ENCODE assay signal across 8 cellular contexts in the genomic region with DNA sequence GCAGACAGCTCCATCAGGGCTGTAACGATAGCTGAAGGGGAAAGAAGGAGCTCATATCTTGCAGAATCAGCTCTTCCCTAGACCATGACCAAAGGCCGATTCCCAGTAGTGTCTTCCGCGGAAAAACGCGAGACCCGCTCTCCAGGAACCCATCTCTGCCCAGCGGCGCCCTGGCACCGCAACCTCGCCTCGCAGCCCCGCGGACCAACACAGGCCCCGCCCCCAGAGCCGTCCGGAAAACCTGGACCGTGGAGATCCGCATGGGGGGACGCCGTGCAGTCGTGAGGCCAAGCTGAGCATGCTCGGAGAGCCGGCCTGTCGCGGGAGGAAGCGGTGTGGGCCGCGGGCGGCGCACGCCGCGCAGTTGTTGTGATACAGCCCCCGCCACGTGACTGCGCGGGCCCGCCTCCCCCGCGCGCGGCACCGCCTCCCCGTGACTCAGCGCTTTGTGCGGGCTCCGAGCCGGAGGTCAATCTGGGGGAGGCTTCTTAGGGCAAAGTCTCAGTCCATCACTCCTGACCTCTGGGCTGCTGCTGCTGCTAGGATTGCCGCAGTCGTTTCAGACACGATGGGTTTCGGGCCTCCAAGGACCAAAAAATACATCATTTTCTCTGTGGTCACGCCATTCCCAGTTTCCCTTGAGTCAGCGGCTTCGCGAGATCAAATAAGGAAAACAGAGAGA. TPM values are rescaled to one million over a fixed set of nuclear protein-coding genes. Genes with fewer than 3 reads are reported as not detected.
DNase-seq lines count a peak whose midpoint lies in the region; ATAC-seq and TF ChIP-seq lines count a peak whose summit lies in the region.

No MANE protein-coding gene starts in this region.

- peak overlapping the region; percentile 98 for H3K4me2 ChIP-seq in osteoblast (ENCODE audit: insufficient read depth, low read length)

- H3K36me3 ChIP-seq in SK-N-MC (ENCODE audit: insufficient read depth, low read length) (no peaks in the 10 kb centered on the region), osteoblast (ENCODE audit: insufficient read depth, low read length) (no peaks in the 10 kb centered on the region), thoracic aorta (no peaks in the 10 kb centered on the region)

- H3K4me3 Mint-ChIP-seq in glutamatergic neuron (ENCODE audit: unreplicated experiment) = peak overlapping the region; percentile 93

- peak overlapping the region; percentile 81 for H3K4me3 ChIP-seq in GM08714 (ENCODE audit: low read length)
- H3K4me3 ChIP-seq in SK-N-MC = peak overlapping the region; percentile 93
- peak overlapping the region; percentile 87 for H3K4me3 ChIP-seq in osteoblast (ENCODE audit: insufficient read depth, low read length)
- peak overlapping the region; percentile 74 for H3K4me3 ChIP-seq in thoracic aorta

- H3K36me3 Mint-ChIP-seq in activated naive CD4-positive, alpha-beta T cell treated with anti-CD3 and anti-CD28 coated beads, Interleukin-2, amount 50 U/mL, for 72 hours = peaks cover 8 to 9% of the 10 kb centered on the region in 2 donors
- peaks cover 9% of the 10 kb centered on the region for H3K36me3 Mint-ChIP-seq in glutamatergic neuron (ENCODE audit: unreplicated experiment)

- H3K27me3 ChIP-seq in osteoblast (ENCODE audit: insufficient read depth, low read length) (no peaks in the 10 kb centered on the region), thoracic aorta (replicated peaks; ENCODE audit: insufficient read depth) (no peaks in the 10 kb centered on the region)

- H2AFZ ChIP-seq in osteoblast (ENCODE audit: low read length) = peak overlapping the region; percentile 99

- H3K4me1 ChIP-seq in osteoblast (ENCODE audit: insufficient read depth, low read length) (peaks cover 34% of the 10 kb centered on the region), thoracic aorta (ENCODE audit: control insufficient read depth in 1 of 2, low read depth in 2 of 2) (peaks cover 15 to 26% of the 10 kb centered on the region in 2 donors)

- peaks cover 9% of the 10 kb centered on the region for H4K20me1 ChIP-seq in osteoblast (ENCODE audit: insufficient read depth, low read length)

- peaks cover 14% of the 10 kb centered on the region for H3K79me2 ChIP-seq in osteoblast (ENCODE audit: insufficient read depth, low read length)

- ATAC-seq in HG02571 (IDR thresholded peaks at IDR 0.05; ENCODE audit: unreplicated experiment) (peak; percentile 76), thoracic aorta (ENCODE audit: insufficient number of reproducible peaks, low FRiP score, low read depth) (peak; percentile 91)
- peak; percentile 83 to 85 for ATAC-seq in activated naive CD4-positive, alpha-beta T cell treated with anti-CD3 and anti-CD28 coated beads, Interleukin-2, amount 50 U/mL, for 72 hours

- peak overlapping the region in 1 of 2 donors; percentile 40 for H3K27ac Mint-ChIP-seq in activated naive CD4-positive, alpha-beta T cell treated with anti-CD3 and anti-CD28 coated beads, Interleukin-2, amount 50 U/mL, for 72 hours
- H3K27ac Mint-ChIP-seq in glutamatergic neuron (ENCODE audit: unreplicated experiment) = peak overlapping the region; percentile 80

- H3K27ac ChIP-seq in SK-N-MC = peak overlapping the region; percentile 92
- H3K27ac ChIP-seq in osteoblast (ENCODE audit: low read depth, low read length) = peak overlapping the region; percentile 91
- peak overlapping the region; percentile 79 to 80 for H3K27ac ChIP-seq in thoracic aorta

- TF ChIP-seq CTCF in glutamatergic neuron (IDR thresholded peaks at IDR 0.05; ENCODE audit: partially characterized antibody, unreplicated experiment) = no peak
- no peak for TF ChIP-seq CTCF in osteoblast (IDR thresholded peaks at IDR 0.05; ENCODE audit: extremely low read depth, low read depth, low read length)
- peak; percentile 9 for TF ChIP-seq CTCF in thoracic aorta (IDR thresholded peaks at IDR 0.05)

- no peaks in the 10 kb centered on the region for H3K9me3 Mint-ChIP-seq in activated naive CD4-positive, alpha-beta T cell treated with anti-CD3 and anti-CD28 coated beads, Interleukin-2, amount 50 U/mL, for 72 hours
- H3K9me3 Mint-ChIP-seq in glutamatergic neuron (ENCODE audit: unreplicated experiment) = peaks cover 4% of the 10 kb centered on the region

- no peaks in the 10 kb centered on the region for H3K9me3 ChIP-seq in SK-N-MC (ENCODE audit: low read depth, low read length)
- H3K9me3 ChIP-seq in osteoblast (ENCODE audit: low read depth, low read length) = no peaks in the 10 kb centered on the region
- no peaks in the 10 kb centered on the region for H3K9me3 ChIP-seq in thoracic aorta

- DNase-seq in NCI-H1048 (lab: John Stamatoyannopoulos, UW) = peak; percentile 87
- DNase-seq in SK-N-MC (ENCODE audit: low read depth, low spot score) = no peak
- peak; percentile 90 to 93 for DNase-seq in activated naive CD4-positive, alpha-beta T cell treated with anti-CD3 and anti-CD28 coated beads, Interleukin-2, amount 50 U/mL, for 72 hours (ENCODE audit: low spot score in 2 of 2)
- DNase-seq in glutamatergic neuron = peak; percentile 98
- peak; percentile 99 for DNase-seq in osteoblast (ENCODE audit: insufficient read length, low spot score, missing footprints)
- peak; percentile 93 for DNase-seq in thoracic aorta (ENCODE audit: low spot score)

- H3K9ac ChIP-seq in SK-N-MC (ENCODE audit: insufficient read length) = peak overlapping the region; percentile 82

- peaks cover 7% of the 10 kb centered on the region for H3K4me1 Mint-ChIP-seq in glutamatergic neuron (ENCODE audit: low read depth, unreplicated experiment)

- peaks cover 4% of the 10 kb centered on the region for H3K27me3 Mint-ChIP-seq in glutamatergic neuron (ENCODE audit: unreplicated experiment)

RNA-seq across cellular contexts. Expression of a gene that starts 3.1 kb away (rescaled TPM):
- 10 to 100 TPM; 13.5 to 14.5 TPM for total RNA-seq in activated naive CD4-positive, alpha-beta T cell treated with anti-CD3 and anti-CD28 coated beads, Interleukin-2, amount 50 U/mL, for 72 hours
- total RNA-seq in glutamatergic neuron (ENCODE audit: unreplicated experiment) = 29.1 TPM
- 26.8 and 38.6 TPM in 2 replicates for total RNA-seq in osteoblast
- total RNA-seq in thoracic aorta = 10 to 100 TPM; 26.5 to 29.6 TPM
